Comparison of ENCODE assay signal across 9 cellular contexts in the genomic region with DNA sequence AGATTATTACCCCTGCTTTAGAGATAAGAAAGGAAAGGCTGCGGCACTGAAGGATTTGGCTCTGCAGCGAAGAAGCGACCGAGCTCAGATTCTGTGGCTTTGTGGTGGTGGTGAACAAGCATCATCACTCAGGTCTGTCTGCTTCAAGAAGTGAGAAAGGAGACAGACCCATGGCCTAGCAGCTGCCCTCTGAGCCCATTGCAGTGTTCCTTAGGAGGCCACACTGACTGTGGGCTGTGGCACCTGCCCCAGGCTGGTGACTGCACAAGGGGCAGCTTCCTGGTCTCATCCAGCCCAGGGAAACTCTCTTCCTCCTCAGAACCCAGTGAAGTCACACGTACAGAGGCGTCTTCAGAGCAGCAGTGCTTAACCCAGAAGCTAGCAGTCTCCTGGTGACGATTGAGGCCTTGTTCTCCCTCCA. TPM values are rescaled to one million over a fixed set of nuclear protein-coding genes. Genes with fewer than 3 reads are reported as not detected.
DNase-seq lines count a peak whose midpoint lies in the region; ATAC-seq and TF ChIP-seq lines count a peak whose summit lies in the region.
"Had no signal": no experiment of that assay in that cellular context is flagged by ENCODE, and none has a peak within 500 bp of the region (broad histone marks: within the 10 kb centered on the region; RNA-seq: fewer than 3 reads in every experiment).

No MANE protein-coding gene starts in this region.

- H3K9me3 ChIP-seq in muscle layer of duodenum (ENCODE audit: control insufficient read depth in 1 of 2, low read length in 2 of 2) = no peaks in the 10 kb centered on the region
- no peaks in the 10 kb centered on the region for H3K9me3 ChIP-seq in uterus

- TF ChIP-seq CTCF in uterus (IDR thresholded peaks at IDR 0.05) = no peak

- H3K27me3 ChIP-seq in muscle layer of duodenum (ENCODE audit: low read depth, low read length) (no peaks in the 10 kb centered on the region), uterus (no peaks in the 10 kb centered on the region)

- H3K36me3 ChIP-seq in muscle layer of duodenum (ENCODE audit: control insufficient read depth in 1 of 2, insufficient read depth in 2 of 2, low read length in 2 of 2) (no peaks in the 10 kb centered on the region), uterus (no peaks in the 10 kb centered on the region)

- H3K4me3 ChIP-seq in muscle layer of duodenum (ENCODE audit: low read depth in 1 of 2, low read length in 2 of 2) (no peak overlapping the region), uterus (peak overlapping the region in 1 of 2 donors; percentile 8)

- TF ChIP-seq POLR2A in uterus (IDR thresholded peaks at IDR 0.05) = no peak

- peak overlapping the region; percentile 61 for H3K27ac ChIP-seq in angular gyrus (ENCODE audit: low read depth, low read length)
- H3K27ac ChIP-seq in muscle layer of duodenum (ENCODE audit: low read length) = peak overlapping the region; percentile 54
- H3K27ac ChIP-seq in uterus = peak overlapping the region; percentile 89 to 90

- peak; percentile 33 for DNase-seq in stimulated activated CD4-positive, alpha-beta T cell treated with anti-CD3 and anti-CD28 coated beads, Interleukin-4, amount 100 ng/mL, for 24 hours
- no peak for DNase-seq in stimulated activated CD4-positive, alpha-beta T cell treated with anti-CD3 and anti-CD28 coated beads, Interleukin-12 subunit alpha, Interleukin-12 subunit beta, amount 100 ng/mL, for 4 hours
- no peak for DNase-seq in uterus
- DNase-seq in NCI-H128 (lab: John Stamatoyannopoulos, UW; ENCODE audit: unreplicated experiment) = no peak
- DNase-seq: NCI-H446 treated with DMSO at 0.1 percent for 48 hours had no signal

- intact Hi-C loops in uterus (cut with DNase I; ENCODE audit: low total_unique reads) = no loop called here

- peaks cover 31 to 51% of the 10 kb centered on the region in 2 donors for H3K4me1 ChIP-seq in muscle layer of duodenum (ENCODE audit: control insufficient read depth in 1 of 2, insufficient read depth in 2 of 2, low read length in 2 of 2)
- H3K4me1 ChIP-seq in uterus = peaks cover 15 to 45% of the 10 kb centered on the region in 2 donors

- ATAC-seq in GM21786 (IDR thresholded peaks at IDR 0.05; ENCODE audit: unreplicated experiment) (no peak), GM18520 (IDR thresholded peaks at IDR 0.05; ENCODE audit: unreplicated experiment) (no peak)

RNA-seq across cellular contexts. Expression of a gene that starts 22.3 kb away (rescaled TPM):
- total RNA-seq in uterus = 100 to 1,000 TPM in 1 of 4 donors, 10 to 100 TPM in 3; 41.5 to 112 (median 57.8) TPM
